7 cellular contexts compared by ENCODE assay signal in the genomic region with DNA sequence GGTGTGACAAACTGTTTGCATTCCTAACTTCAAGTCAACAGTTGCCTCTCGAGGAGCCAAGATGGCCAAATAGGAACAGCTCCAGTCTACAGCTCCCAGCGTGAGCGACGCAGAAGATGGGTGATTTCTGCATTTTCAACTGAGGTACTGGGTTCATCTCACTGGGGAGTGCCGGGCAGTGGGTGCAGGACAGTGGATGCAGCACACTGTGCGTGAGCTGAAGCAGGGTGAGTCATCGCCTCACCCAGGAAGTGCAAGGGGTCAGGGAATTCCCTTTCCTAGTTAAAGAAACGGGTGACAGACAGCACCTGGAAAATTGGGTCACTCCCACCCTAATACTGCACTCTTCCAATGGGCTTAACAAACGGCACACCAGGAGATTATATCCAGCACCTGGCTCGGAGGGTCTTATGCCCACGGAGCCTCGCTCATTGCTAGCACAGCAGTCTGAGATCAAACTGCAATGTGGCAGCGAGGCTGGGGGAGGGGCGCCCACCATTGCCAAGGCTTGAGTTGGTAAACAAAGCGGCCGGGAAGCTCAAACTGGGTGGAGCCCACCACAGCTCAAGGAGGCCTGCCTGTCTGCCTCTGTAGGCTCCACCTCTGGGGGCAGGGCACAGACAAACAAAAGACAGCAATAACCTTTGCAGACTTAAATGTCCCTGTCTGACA.
DNase-seq lines count a peak whose midpoint lies in the region; ATAC-seq and TF ChIP-seq lines count a peak whose summit lies in the region.
"Not testable (repeated sequence)": the region's sequence is repeated elsewhere in the genome, so short reads cannot be mapped to it uniquely, and the experiment has no call there.

No MANE protein-coding gene starts in this region.

- not testable (repeated sequence) for TF ChIP-seq CTCF in CD14-positive monocyte (IDR thresholded peaks at IDR 0.05); foreskin keratinocyte (conservative IDR thresholded peaks at IDR 0.05); osteocyte (IDR thresholded peaks at IDR 0.05)

- not testable (repeated sequence) for H3K4me3 Mint-ChIP-seq in CD14-positive monocyte; osteocyte (ENCODE audit: unreplicated experiment)

- DNase-seq in CD14-positive monocyte (ENCODE audit: low spot score): peak; percentile 61
- peak; percentile 19 for DNase-seq in EL
- peak; percentile 84 for DNase-seq in NCI-H226
- peak; percentile 13 for DNase-seq in SW480 (ENCODE audit: low spot score)
- peak; percentile 19 for DNase-seq in activated effector memory CD4-positive, alpha-beta T cell treated with Interleukin-2 at 50 U/mL for 16 hours
- DNase-seq in foreskin keratinocyte: peak in 1 of 2 donors; percentile 11
- peak; percentile 54 for DNase-seq in osteocyte (ENCODE audit: extremely low spot score, unreplicated experiment)

- not testable (repeated sequence) for H3K27me3 ChIP-seq in foreskin keratinocyte

- intact Hi-C loops in CD14-positive monocyte (cut with micrococcal nuclease): not testable (repeated sequence)

- not testable (repeated sequence) for ATAC-seq in foreskin keratinocyte

- peak overlapping the region; percentile 67 for H3K27ac ChIP-seq in foreskin keratinocyte

- not testable (repeated sequence) for H3K36me3 Mint-ChIP-seq in CD14-positive monocyte; osteocyte (ENCODE audit: unreplicated experiment)

- peak overlapping the region in 6 of 7 donors; percentile 29 to 88 (median 59) for H3K27ac Mint-ChIP-seq in CD14-positive monocyte
- H3K27ac Mint-ChIP-seq in osteocyte (ENCODE audit: unreplicated experiment): not testable (repeated sequence)

- H3K9me3 Mint-ChIP-seq in CD14-positive monocyte: peaks cover 13 to 32% (median 24%) of the 10 kb centered on the region in 7 donors
- H3K9me3 Mint-ChIP-seq in osteocyte (ENCODE audit: unreplicated experiment): not testable (repeated sequence)

- H3K4me1 Mint-ChIP-seq in CD14-positive monocyte: peaks cover 17% of the 10 kb centered on the region
- not testable (repeated sequence) for H3K4me1 Mint-ChIP-seq in osteocyte (ENCODE audit: unreplicated experiment)

- not testable (repeated sequence) for H3K4me1 ChIP-seq in foreskin keratinocyte

- H3K27me3 Mint-ChIP-seq in CD14-positive monocyte (ENCODE audit: low read depth in 3 of 3): not testable (repeated sequence)
- H3K27me3 Mint-ChIP-seq in osteocyte (ENCODE audit: unreplicated experiment): peaks cover 12% of the 10 kb centered on the region
